In the genomic region with DNA sequence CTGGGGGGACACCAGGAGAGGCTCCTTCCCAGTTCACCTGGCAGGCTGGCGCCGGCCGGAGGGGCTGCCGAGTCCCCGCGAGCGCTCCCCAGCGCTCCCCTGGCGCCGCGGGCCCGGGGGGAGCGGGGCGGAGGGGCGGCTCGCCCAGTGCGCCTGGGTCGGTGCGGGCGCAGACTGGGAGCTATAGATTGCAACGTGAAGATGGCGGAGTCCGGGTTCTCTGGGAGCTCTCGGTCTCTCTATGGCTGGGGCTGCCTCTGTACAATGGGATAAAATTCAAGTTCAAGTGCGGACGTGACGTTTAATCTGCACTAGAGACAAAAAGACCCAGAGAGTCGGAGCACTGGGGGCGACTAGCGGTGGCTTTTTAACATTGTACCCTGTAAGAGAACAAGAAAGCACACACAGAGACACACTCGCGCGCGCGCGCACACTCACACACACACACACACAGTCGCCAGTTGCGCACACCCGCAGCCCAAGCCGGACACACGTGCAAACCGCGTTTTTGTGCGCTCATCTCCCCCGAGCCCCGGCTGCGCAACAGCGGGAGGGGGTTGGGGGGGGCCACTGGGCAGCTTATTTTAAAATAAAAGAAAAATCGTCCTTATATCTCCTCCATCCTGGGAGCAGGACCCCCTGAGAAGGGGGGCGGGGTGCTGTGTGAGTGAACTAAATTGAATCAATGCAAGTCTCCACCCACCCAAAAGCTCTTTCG, we compare ENCODE assay signal across 8 cellular contexts. TPM values are rescaled to one million over a fixed set of nuclear protein-coding genes. Genes with fewer than 3 reads are reported as not detected.
DNase-seq lines count a peak whose midpoint lies in the region; ATAC-seq and TF ChIP-seq lines count a peak whose summit lies in the region.

TSS of gene BCL11B (minus strand) at position 247 of the 718 bp plus-strand sequence. CDS start 979 bp downstream, outside the sequence.

- TF ChIP-seq CTCF in GM12873 (IDR thresholded peaks at IDR 0.05; ENCODE audit: insufficient read depth, low read depth, low read length, missing control alignments) = peak; percentile 58

- H3K36me3 ChIP-seq in iPS DF 6.9 (ENCODE audit: control insufficient read depth, insufficient read depth, low read length) (no peaks in the 10 kb centered on the region), skeletal muscle tissue (ENCODE audit: control insufficient read depth in 3 of 3, insufficient read depth in 3 of 3, low read length in 3 of 3) (no peaks in the 10 kb centered on the region)

- H3K4me1 ChIP-seq in iPS DF 6.9 (ENCODE audit: control insufficient read depth, insufficient read depth, low read length) (peaks cover 3% of the 10 kb centered on the region; the same call in 1 of the 2 replicates), skeletal muscle tissue (ENCODE audit: control insufficient read depth in 3 of 3, insufficient read depth in 3 of 3, low read length in 3 of 3) (peaks cover 4 to 16% (median 14%) of the 10 kb centered on the region in 3 donors)

- no CpG with 5 or more reads among the region's 51 CpGs for WGBS in iPS DF 6.9 (ENCODE audit: insufficient coverage, insufficient read length)

- H3K9me3 ChIP-seq in iPS DF 6.9 (ENCODE audit: control insufficient read depth, insufficient read depth, low read length) = no peaks in the 10 kb centered on the region
- no peaks in the 10 kb centered on the region for H3K9me3 ChIP-seq in skeletal muscle tissue (ENCODE audit: control insufficient read depth in 3 of 3, low read length in 3 of 3)

- peak within 1 kb of the TSS; percentile 72 for H3K4me3 ChIP-seq in iPS DF 6.9 (ENCODE audit: low read length)
- peak within 1 kb of the TSS; percentile 21 to 52 (median 24) for H3K4me3 ChIP-seq in skeletal muscle tissue (ENCODE audit: low read length in 3 of 3)

- H3K27ac ChIP-seq in angular gyrus (ENCODE audit: low read depth, low read length) (peak within 1 kb of the TSS; percentile 10), iPS DF 6.9 (ENCODE audit: low read length) (no peak within 1 kb of the TSS), skeletal muscle tissue (ENCODE audit: low read depth, low read length) (no peak within 1 kb of the TSS)

- peak; percentile 63 for ATAC-seq in HG02763 (IDR thresholded peaks at IDR 0.05; ENCODE audit: unreplicated experiment)

- peak within 1 kb of the TSS in 1 of 3 donors; percentile 33 for H3K9ac ChIP-seq in skeletal muscle tissue (ENCODE audit: low read depth in 1 of 3, low read length in 3 of 3)

- peak; percentile 93 for DNase-seq in NCI-H1436 (lab: John Stamatoyannopoulos, UW)
- peak; percentile 80 for DNase-seq in T-helper 22 cell (ENCODE audit: low read depth)
- DNase-seq in iPS DF 6.9 (ENCODE audit: low read depth, low spot score) = no peak
- DNase-seq in inferior parietal cortex (ENCODE audit: extremely low spot score) = no peak

- H3K27me3 ChIP-seq in iPS DF 6.9 (ENCODE audit: control insufficient read depth, insufficient read depth, low read length) = no peaks in the 10 kb centered on the region
- H3K27me3 ChIP-seq in skeletal muscle tissue (ENCODE audit: control insufficient read depth in 3 of 3, insufficient read depth in 3 of 3, low read length in 3 of 3) = peaks cover 65 to 75% (median 66%) of the 10 kb centered on the region in 3 donors

RNA-seq across cellular contexts. Expression of gene BCL11B, which starts in this region (rescaled TPM):
- 1.0 TPM for total RNA-seq in skeletal muscle tissue

Comparison
In these comparisons a context has a peak if more than half of its experiments do, and no peak if none do; other contexts are left out.
1. DNase-seq: peak in NCI-H1436 (single experiment) and T-helper 22 cell (single experiment); none in iPS DF 6.9 (single experiment) and inferior parietal cortex (single experiment).